11 cellular contexts compared by ENCODE assay signal in the genomic region with DNA sequence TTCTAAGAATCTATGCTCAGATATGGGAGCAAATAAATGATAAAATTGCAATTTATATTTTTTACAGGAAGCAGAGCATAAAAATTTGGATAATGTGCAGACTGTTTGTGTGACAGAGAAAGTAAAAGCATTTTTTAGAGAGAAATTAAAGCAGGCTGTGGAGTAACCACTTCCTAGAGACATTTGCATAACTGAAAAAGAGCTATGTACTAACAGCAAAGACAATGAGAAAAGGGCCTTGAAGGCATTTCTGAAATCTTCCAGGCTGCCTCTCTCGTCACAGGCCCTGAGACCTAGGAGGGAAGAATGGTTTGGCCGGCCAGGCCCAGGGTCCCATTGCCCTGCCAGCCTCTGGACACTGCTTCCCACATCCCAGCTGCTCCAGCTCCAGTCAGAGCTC.
DNase-seq lines count a peak whose midpoint lies in the region; ATAC-seq and TF ChIP-seq lines count a peak whose summit lies in the region.
"Had no signal": no experiment of that assay in that cellular context is flagged by ENCODE, and none has a peak within 500 bp of the region (broad histone marks: within the 10 kb centered on the region; RNA-seq: fewer than 3 reads in every experiment).

No MANE protein-coding gene starts in this region.

- H3K4me1 ChIP-seq in CD4-positive, alpha-beta memory T cell (ENCODE audit: insufficient read depth, low read length) = no peaks in the 10 kb centered on the region
- H3K4me1 ChIP-seq: right lobe of liver had no signal

- H3K27me3 Mint-ChIP-seq in CD4-positive, alpha-beta memory T cell = no peaks in the 10 kb centered on the region

- no peak for DNase-seq in CD4-positive, alpha-beta memory T cell
- no peak for DNase-seq in mesenteric fat pad (ENCODE audit: low spot score)
- no peak for DNase-seq in activated gamma-delta T cell treated with Interleukin-2 at 50 U/mL for 16 hours
- DNase-seq in medulla oblongata (ENCODE audit: extremely low spot score) = no peak
- DNase-seq: DMS 273 treated with DMSO at 0.1 percent for 48 hours, HFFc6, right lobe of liver had no signal

- POLR2A ChIA-PET in CD4-positive, alpha-beta memory T cell (lab: Charles Lee; ENCODE audit: partially characterized antibody) = no interaction called here

- intact Hi-C loops in CD4-positive, alpha-beta memory T cell (cut with micrococcal nuclease) = no loop called here

- no peak overlapping the region for H3K27ac ChIP-seq in CD4-positive, alpha-beta memory T cell (ENCODE audit: low read depth, low read length)
- H3K27ac ChIP-seq: right lobe of liver had no signal

- 0 out of 2 replicates have a peak, but pooled peaks have one; percentile 22 for TF ChIP-seq POLR2A in Raji (IDR thresholded peaks at IDR 0.05; ENCODE audit: insufficient read depth, low read depth, low read length)

- no peaks in the 10 kb centered on the region for H3K27me3 ChIP-seq in CD4-positive, alpha-beta memory T cell (ENCODE audit: insufficient read depth, low read length)
- H3K27me3 ChIP-seq: right lobe of liver had no signal

- no peak overlapping the region for H3K27ac Mint-ChIP-seq in CD4-positive, alpha-beta memory T cell
- H3K27ac Mint-ChIP-seq: HFFc6 had no signal

- no peaks in the 10 kb centered on the region for H3K4me1 Mint-ChIP-seq in CD4-positive, alpha-beta memory T cell

- H3K4me3 ChIP-seq in CD4-positive, alpha-beta memory T cell (ENCODE audit: low read length in 2 of 2) = no peak overlapping the region
- H3K4me3 ChIP-seq: right lobe of liver had no signal

- H3K36me3 ChIP-seq in CD4-positive, alpha-beta memory T cell (ENCODE audit: insufficient read depth, low read length) = no peaks in the 10 kb centered on the region
- H3K36me3 ChIP-seq: right lobe of liver had no signal

- H3K9me3 Mint-ChIP-seq in CD4-positive, alpha-beta memory T cell = peaks cover 2 to 13% (median 7%) of the 10 kb centered on the region in 8 donors

- no peaks in the 10 kb centered on the region for H3K36me3 Mint-ChIP-seq in CD4-positive, alpha-beta memory T cell

- no peaks in the 10 kb centered on the region for H3K9me3 ChIP-seq in CD4-positive, alpha-beta memory T cell (ENCODE audit: control insufficient read depth in 1 of 2, low read length in 2 of 2)
- H3K9me3 ChIP-seq: right lobe of liver had no signal

- no peak overlapping the region for H3K4me3 Mint-ChIP-seq in CD4-positive, alpha-beta memory T cell
- H3K4me3 Mint-ChIP-seq: HFFc6 had no signal

- ATAC-seq in GM18867 (IDR thresholded peaks at IDR 0.05; ENCODE audit: unreplicated experiment) (peak; percentile 84), GM21528 (IDR thresholded peaks at IDR 0.05; ENCODE audit: low FRiP score, unreplicated experiment) (peak; percentile 80), HG03066 (IDR thresholded peaks at IDR 0.05; ENCODE audit: low read depth, unreplicated experiment) (peak; percentile 69)
- ATAC-seq: right lobe of liver had no signal

- CTCF ChIA-PET in CD4-positive, alpha-beta memory T cell (lab: Charles Lee; ENCODE audit: partially characterized antibody) = no interaction called here
